Comparison of ENCODE assay signal across 1 cellular context in genomic region chr16:2935418-2935817, GRCh38.
TF ChIP-seq lines count a peak whose summit lies in the region.

No MANE protein-coding gene starts in this region.

TF ChIP-seq in WTC11, 78 proteins besides CTCF, POLR2A, EP300 and RAD21 (continued from another document):
- no peak for TF ChIP-seq ZSCAN18 (CRISPR knock-in tag; IDR thresholded peaks at IDR 0.05)
